21 cellular contexts compared by ENCODE assay signal in the genomic region with DNA sequence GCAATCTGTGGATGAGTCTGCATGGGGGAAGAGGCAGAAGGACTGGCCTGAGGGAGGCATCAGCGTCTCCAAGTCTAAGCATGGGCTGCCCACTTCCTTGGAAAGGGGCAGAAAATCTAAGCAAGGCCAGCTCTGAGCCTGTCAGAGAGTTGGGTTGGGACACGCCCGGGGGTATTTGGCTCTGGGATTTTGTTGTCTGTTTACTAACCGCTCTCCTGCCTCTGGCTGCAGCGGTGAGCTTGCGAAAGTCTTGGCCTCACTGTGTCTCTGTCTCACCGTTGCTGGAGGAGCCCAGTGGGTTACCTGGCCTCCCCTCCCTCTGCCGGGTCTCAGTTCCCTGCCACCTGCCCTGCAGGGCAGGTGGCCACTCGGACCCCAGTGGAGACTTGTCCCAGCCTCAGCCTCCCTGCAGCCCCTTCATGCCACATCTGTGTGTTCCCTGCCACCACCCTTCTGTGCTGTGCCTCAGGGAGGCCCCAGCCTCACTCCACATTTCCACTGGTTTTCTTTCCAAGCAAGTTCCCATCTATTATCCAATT. TPM values are rescaled to one million over a fixed set of nuclear protein-coding genes. Genes with fewer than 3 reads are reported as not detected.
DNase-seq lines count a peak whose midpoint lies in the region; ATAC-seq and TF ChIP-seq lines count a peak whose summit lies in the region.
"Had no signal": no experiment of that assay in that cellular context is flagged by ENCODE, and none has a peak within 500 bp of the region (broad histone marks: within the 10 kb centered on the region; RNA-seq: fewer than 3 reads in every experiment).

No MANE protein-coding gene starts in this region.

- no peak for DNase-seq in activated naive CD4-positive, alpha-beta T cell treated with anti-CD3 and anti-CD28 coated beads, Interleukin-2, amount 50 U/mL, for 16 hours
- DNase-seq in PC-9 (no peak), islet precursor cell (peak; percentile 83), osteocyte (ENCODE audit: extremely low spot score, unreplicated experiment) (no peak), A673 (ENCODE audit: low spot score) (no peak), NCI-H2227 treated with DMSO at 0.1 percent for 48 hours (lab: John Stamatoyannopoulos, UW) (no peak)
- DNase-seq: BE2C; CD4-positive, alpha-beta T cell; DMS153; GM23248; NCI-H1436; NCI-H1930; NCI-H345; NCI-H526; PC-3; SJCRH30 had no signal

- peaks cover 10% of the 10 kb centered on the region for H3F3A ChIP-seq in PC-9 (ENCODE audit: insufficient read depth, low read depth)

- intact Hi-C loops in PC-9 (cut with micrococcal nuclease; ENCODE audit: unreplicated experiment) = no loop called here
- intact Hi-C loops in A673 (cut with micrococcal nuclease; ENCODE audit: unreplicated experiment) = no loop called here

- no peaks in the 10 kb centered on the region for H3K9me3 Mint-ChIP-seq in activated naive CD4-positive, alpha-beta T cell treated with anti-CD3 and anti-CD28 coated beads, Interleukin-2, amount 50 U/mL, for 24 hours
- H3K9me3 Mint-ChIP-seq in osteocyte (ENCODE audit: unreplicated experiment) = no peaks in the 10 kb centered on the region
- H3K9me3 Mint-ChIP-seq: CD4-positive, alpha-beta T cell had no signal

- no peak overlapping the region for H3K27ac ChIP-seq in PC-9
- no peak overlapping the region for H3K27ac ChIP-seq in A673 (ENCODE audit: low read depth, low read length, poor library complexity, severe bottlenecking)
- H3K27ac ChIP-seq: GM23248, SJCRH30 had no signal

- H3K4me3 ChIP-seq in PC-9 = no peak overlapping the region
- H3K4me3 ChIP-seq in A673 (ENCODE audit: low read depth, low read length, poor library complexity, severe bottlenecking) = no peak overlapping the region
- H3K4me3 ChIP-seq: GM12878, GM23248, HAP-1, SJCRH30 had no signal

- POLR2A ChIA-PET in PC-9 (lab: Charles Lee; ENCODE audit: unreplicated experiment) = no interaction called here
- POLR2A ChIA-PET in A673 (lab: Charles Lee; ENCODE audit: low non-redundant PET) = no interaction called here

- no peaks in the 10 kb centered on the region for H4K20me1 ChIP-seq in PC-9 (ENCODE audit: insufficient read depth)

- peak overlapping the region; percentile 18 for H3K27ac Mint-ChIP-seq in activated naive CD4-positive, alpha-beta T cell treated with anti-CD3 and anti-CD28 coated beads, Interleukin-2, amount 50 U/mL, for 24 hours
- peak overlapping the region; percentile 1 for H3K27ac Mint-ChIP-seq in osteocyte (ENCODE audit: unreplicated experiment)
- H3K27ac Mint-ChIP-seq: CD4-positive, alpha-beta T cell had no signal

- H3K4me3 Mint-ChIP-seq in activated naive CD4-positive, alpha-beta T cell treated with anti-CD3 and anti-CD28 coated beads, Interleukin-2, amount 50 U/mL, for 24 hours = no peak overlapping the region
- H3K4me3 Mint-ChIP-seq in osteocyte (ENCODE audit: unreplicated experiment) = no peak overlapping the region
- H3K4me3 Mint-ChIP-seq: CD4-positive, alpha-beta T cell had no signal

- H3K27me3 ChIP-seq in PC-9 (ENCODE audit: insufficient read depth, low read depth) (no peaks in the 10 kb centered on the region), A673 (replicated peaks; ENCODE audit: insufficient read depth, low read depth, low read length, poor library complexity) (no peaks in the 10 kb centered on the region)
- H3K27me3 ChIP-seq: BE2C, SJCRH30 had no signal

- no peaks in the 10 kb centered on the region for H3K36me3 ChIP-seq in PC-9 (ENCODE audit: low read depth)
- no peaks in the 10 kb centered on the region for H3K36me3 ChIP-seq in A673 (ENCODE audit: insufficient read depth, low read length, poor library complexity, severe bottlenecking)
- H3K36me3 ChIP-seq: BE2C, HAP-1, SJCRH30 had no signal

- no peak for ATAC-seq in GM18520 (IDR thresholded peaks at IDR 0.05; ENCODE audit: unreplicated experiment)
- ATAC-seq: GM12878, PC-3 had no signal

- peak overlapping the region; percentile 34; the same call in 1 of the 2 replicates for H3K4me2 ChIP-seq in PC-9

- CTCF ChIA-PET in PC-9 (lab: Charles Lee) (no interaction called here), A673 (lab: Charles Lee) (no interaction called here)

- no peaks in the 10 kb centered on the region for H3K79me2 ChIP-seq in PC-9 (ENCODE audit: low read depth)

- H3K4me1 Mint-ChIP-seq in activated naive CD4-positive, alpha-beta T cell treated with anti-CD3 and anti-CD28 coated beads, Interleukin-2, amount 50 U/mL, for 24 hours = no peaks in the 10 kb centered on the region
- H3K4me1 Mint-ChIP-seq in osteocyte (ENCODE audit: unreplicated experiment) = peaks cover 66% of the 10 kb centered on the region

- TF ChIP-seq CTCF in PC-9 (conservative IDR thresholded peaks at IDR 0.05) (no peak), osteocyte (IDR thresholded peaks at IDR 0.05) (no peak), A673 (conservative IDR thresholded peaks at IDR 0.05; ENCODE audit: low read depth, low read length) (no peak)

- H3K9me3 ChIP-seq in PC-9 (ENCODE audit: insufficient read depth, low read depth) (no peaks in the 10 kb centered on the region), A673 (ENCODE audit: low read depth, low read length, poor library complexity, severe bottlenecking) (no peaks in the 10 kb centered on the region)
- H3K9me3 ChIP-seq: BE2C, HAP-1, SJCRH30 had no signal

- H2AFZ ChIP-seq in PC-9 = no peak overlapping the region
- H2AFZ ChIP-seq: GM23248 had no signal

- peaks cover 1% of the 10 kb centered on the region for H3K27me3 Mint-ChIP-seq in activated naive CD4-positive, alpha-beta T cell treated with anti-CD3 and anti-CD28 coated beads, Interleukin-2, amount 50 U/mL, for 24 hours
- H3K27me3 Mint-ChIP-seq in osteocyte (ENCODE audit: unreplicated experiment) = no peaks in the 10 kb centered on the region

- BruUV-seq in PC-9 (replicated peaks; lab: Mats Ljungman, UMichigan) (no TSS peak), A673 (replicated peaks; lab: Mats Ljungman, UMichigan) (no TSS peak)

- no peaks in the 10 kb centered on the region for H3K9me2 ChIP-seq in PC-9 (ENCODE audit: insufficient read depth)

- H3K4me1 ChIP-seq in PC-9 (replicated peaks; ENCODE audit: insufficient read depth) = peaks cover 32% of the 10 kb centered on the region
- H3K4me1 ChIP-seq in A673 (ENCODE audit: insufficient read depth, low read length, poor library complexity, severe bottlenecking) = no peaks in the 10 kb centered on the region
- H3K4me1 ChIP-seq: HAP-1 had no signal

- H3K36me3 Mint-ChIP-seq in activated naive CD4-positive, alpha-beta T cell treated with anti-CD3 and anti-CD28 coated beads, Interleukin-2, amount 50 U/mL, for 24 hours = no peaks in the 10 kb centered on the region
- no peaks in the 10 kb centered on the region for H3K36me3 Mint-ChIP-seq in osteocyte (ENCODE audit: unreplicated experiment)

RNA-seq across cellular contexts. Expression of a gene that starts 33.7 kb away (rescaled TPM):
- total RNA-seq in PC-9 (2021) (0.43 and 0.48 TPM in 2 replicates), osteocyte (not detected in 2 replicates), A673 (2021) (not detected in 2 replicates)
- total RNA-seq: CD4-positive, alpha-beta T cell; GM23248; LHCN-M2 had no signal
